Comparison of ENCODE assay signal across 9 cellular contexts in genomic region chr16:22205577-22206012, GRCh38. TPM values are rescaled to one million over a fixed set of nuclear protein-coding genes. Genes with fewer than 3 reads are reported as not detected.
DNase-seq lines count a peak whose midpoint lies in the region; ATAC-seq and TF ChIP-seq lines count a peak whose summit lies in the region.
"Had no signal": no experiment of that assay in that cellular context is flagged by ENCODE, and none has a peak within 500 bp of the region (broad histone marks: within the 10 kb centered on the region; RNA-seq: fewer than 3 reads in every experiment).

No MANE protein-coding gene starts in this region.

- H3K27me3 ChIP-seq in WERI-Rb-1 (ENCODE audit: insufficient read depth, low read depth, severe bottlenecking) (no peaks in the 10 kb centered on the region), gastrocnemius medialis (no peaks in the 10 kb centered on the region)

- H3K4me3 ChIP-seq in GM12875 (ENCODE audit: low read depth, low read length) (peak overlapping the region; percentile 73), WERI-Rb-1 (ENCODE audit: low read depth, low read length) (peak overlapping the region; percentile 31), fibroblast of villous mesenchyme (ENCODE audit: low read depth, low read length) (peak overlapping the region; percentile 83), gastrocnemius medialis (peak overlapping the region; percentile 27 to 89 (median 84))

- peaks cover 41 to 42% of the 10 kb centered on the region in 2 donors for H3K4me1 ChIP-seq in gastrocnemius medialis

- DNase-seq in WERI-Rb-1 (no peak), fibroblast of villous mesenchyme (ENCODE audit: low read depth) (no peak), gastrocnemius medialis (no peak), SKM-1 (lab: John Stamatoyannopoulos, UW; ENCODE audit: unreplicated experiment) (no peak), NCI-H526 (lab: John Stamatoyannopoulos, UW) (no peak)

- intact Hi-C loops in gastrocnemius medialis (cut with DNase I; ENCODE audit: low total_unique reads), result loop anchor here (1.0 to 10.0 kb wide), 6 partner anchors 9 to 1389 kb away; partner anchors contain the start of genes NDUFAB1 and POLR3E

- H3K27ac ChIP-seq in WERI-Rb-1 (peak overlapping the region; percentile 65), gastrocnemius medialis (peak overlapping the region; percentile 91 to 97 (median 96))

- H3K9me3 ChIP-seq in WERI-Rb-1 (ENCODE audit: severe bottlenecking) (no peaks in the 10 kb centered on the region), gastrocnemius medialis (no peaks in the 10 kb centered on the region)

- ATAC-seq in gastrocnemius medialis (no peak), GM18517 (IDR thresholded peaks at IDR 0.05; ENCODE audit: unreplicated experiment) (no peak), GM18909 (IDR thresholded peaks at IDR 0.05; ENCODE audit: poor library complexity, unreplicated experiment) (no peak)

- TF ChIP-seq CTCF in GM12875 (IDR thresholded peaks at IDR 0.05; ENCODE audit: borderline replicate concordance, insufficient read depth, low read depth, low read length) (no peak), WERI-Rb-1 (IDR thresholded peaks at IDR 0.05; ENCODE audit: low read depth, low read length) (no peak), fibroblast of villous mesenchyme (IDR thresholded peaks at IDR 0.05; ENCODE audit: insufficient read depth, low read depth, low read length) (no peak), gastrocnemius medialis (IDR thresholded peaks at IDR 0.05 in 4 of 5, conservative IDR thresholded peaks at IDR 0.05 in 1 of 5) (no peak)

- in situ Hi-C loops in gastrocnemius medialis (cut with MboI; ENCODE audit: low sequenced_read_pairs in 4 of 4), result loop anchor here in 1 of 4 donors (5.0 kb wide), 1 partner anchor 87 kb away; no protein-coding TSS in a partner anchor

- H3K36me3 ChIP-seq in WERI-Rb-1 (peaks cover 38% of the 10 kb centered on the region), gastrocnemius medialis (no peaks in the 10 kb centered on the region)

- TF ChIP-seq POLR2A in gastrocnemius medialis (IDR thresholded peaks at IDR 0.05), result no peak

RNA-seq across cellular contexts. Expression of gene EEF2K, which starts 0.5 kb away (rescaled TPM):
- total RNA-seq in fibroblast of villous mesenchyme (26.3 and 30.0 TPM in 2 replicates), gastrocnemius medialis (10 to 100 TPM; 18.7 to 39.9 (median 21.2) TPM)

RNA-seq across cellular contexts. Expression of gene SDR42E2, which starts 43.3 kb away (rescaled TPM):
- total RNA-seq in fibroblast of villous mesenchyme (not detected in 2 replicates), gastrocnemius medialis (not detected)
- total RNA-seq: renal cortical epithelial cell had no signal

Comparison
In these comparisons a context has a peak if more than half of its experiments do, and no peak if none do; other contexts are left out.
1. H3K4me3 ChIP-seq: peak in every context shown above with its lines; median percentile 84 in gastrocnemius medialis; 83 in fibroblast of villous mesenchyme; 73 in GM12875; 31 in WERI-Rb-1.